2 cellular contexts compared by ENCODE assay signal in genomic region chr4:16646459-16646858, GRCh38.
A peak's percentile ranks its signal among the peaks of the same experiment; 100 is the strongest.
TF ChIP-seq lines count a peak whose summit lies in the region.

No MANE protein-coding gene starts in this region.

TF ChIP-seq in HepG2, 621 proteins besides CTCF, POLR2A, EP300 and RAD21 (continued from another document):
- TF ChIP-seq ZNF616 (CRISPR knock-in tag; IDR thresholded peaks at IDR 0.05; ENCODE audit: low read depth) (no peak), SOX6 (IDR thresholded peaks at IDR 0.05) (no peak), SOX6 (CRISPR knock-in tag; IDR thresholded peaks at IDR 0.05) (no peak), THYN1 (CRISPR knock-in tag; IDR thresholded peaks at IDR 0.05; ENCODE audit: borderline replicate concordance, low read depth) (no peak), SIN3B (IDR thresholded peaks at IDR 0.05; ENCODE audit: low read length) (no peak), ZNF431 (CRISPR knock-in tag; IDR thresholded peaks at IDR 0.05; ENCODE audit: borderline replicate concordance, low read depth) (no peak), ZNF792 (CRISPR knock-in tag; IDR thresholded peaks at IDR 0.05) (no peak), MAFK (conservative IDR thresholded peaks at IDR 0.05 in 1 of 2, IDR thresholded peaks at IDR 0.05 in 1 of 2; ENCODE audit: low read length in 2 of 2) (peak; percentile 21 to 54; a peak in 2 of 4 replicates), POGK (CRISPR knock-in tag; conservative IDR thresholded peaks at IDR 0.05) (no peak), PRMT3 (CRISPR knock-in tag; IDR thresholded peaks at IDR 0.05; ENCODE audit: borderline replicate concordance, low read depth) (no peak), MAFF (IDR thresholded peaks at IDR 0.05; ENCODE audit: low read depth, low read length) (0 out of 2 replicates have a peak, but pooled peaks have one; percentile 57), NCOR1 (IDR thresholded peaks at IDR 0.05; ENCODE audit: borderline replicate concordance, low read length) (no peak), RCOR2 (CRISPR knock-in tag; IDR thresholded peaks at IDR 0.05) (no peak), TCF7L2 (IDR thresholded peaks at IDR 0.05; ENCODE audit: low read depth, low read length) (no peak), CENPBD1 (CRISPR knock-in tag; IDR thresholded peaks at IDR 0.05; ENCODE audit: borderline replicate concordance, low read depth) (no peak), ZNF333 (CRISPR knock-in tag; IDR thresholded peaks at IDR 0.05; ENCODE audit: borderline replicate concordance) (no peak)

TF ChIP-seq in WTC11, 78 proteins besides CTCF, POLR2A, EP300 and RAD21 (continued from another document):
- TF ChIP-seq KAT7 (CRISPR knock-in tag; IDR thresholded peaks at IDR 0.05; ENCODE audit: borderline replicate concordance) (no peak), GRHL2 (CRISPR knock-in tag; IDR thresholded peaks at IDR 0.05; ENCODE audit: insufficient replicate concordance, severe bottlenecking) (no peak), PREB (CRISPR knock-in tag; IDR thresholded peaks at IDR 0.05; ENCODE audit: borderline replicate concordance) (no peak), ATF3 (CRISPR knock-in tag; conservative IDR thresholded peaks at IDR 0.05) (no peak)
